Comparison of ENCODE assay signal across 8 cellular contexts in genomic region chr9:108934323-108934885, GRCh38. TPM values are rescaled to one million over a fixed set of nuclear protein-coding genes. Genes with fewer than 3 reads are reported as not detected.
DNase-seq lines count a peak whose midpoint lies in the region; ATAC-seq and TF ChIP-seq lines count a peak whose summit lies in the region.

Gene ABITRAM, plus strand, starts transcription at chr9:108934400. Its CDS starts 87 bp downstream, at chr9:108934487.

- H3K27ac Mint-ChIP-seq in chondrocyte (ENCODE audit: unreplicated experiment): peak within 1 kb of the TSS; percentile 98

- H3K36me3 Mint-ChIP-seq in chondrocyte (ENCODE audit: low read depth): peaks cover 3% of the 10 kb centered on the region

- peak; percentile 73 for DNase-seq in ACHN
- DNase-seq in NCI-H2196 (lab: John Stamatoyannopoulos, UW; ENCODE audit: unreplicated experiment): peak; percentile 87
- peak; percentile 73 to 83 (median 80) for DNase-seq in activated CD4-positive, CD25-positive, alpha-beta regulatory T cell (lab: John Stamatoyannopoulos, UW)
- DNase-seq in chondrocyte (ENCODE audit: low spot score): peak; percentile 87
- DNase-seq in kidney glomerular epithelial cell (lab: John Stamatoyannopoulos, UW): peak; percentile 86
- DNase-seq in stimulated activated CD4-positive, alpha-beta T cell treated with anti-CD3 and anti-CD28 coated beads, Interleukin-15, amount 100 ng/mL, for 48 hours (ENCODE audit: low read depth in 2 of 2): peak; percentile 23 to 64

- peak within 1 kb of the TSS; percentile 98 for H3K4me3 Mint-ChIP-seq in chondrocyte (ENCODE audit: unreplicated experiment)

- H3K4me1 Mint-ChIP-seq in chondrocyte (ENCODE audit: low read depth): peaks cover 34% of the 10 kb centered on the region

- TF ChIP-seq CTCF in chondrocyte (IDR thresholded peaks at IDR 0.05): no peak

- in situ Hi-C loops in ACHN (cut with HindIII; ENCODE audit: low pct_ligation_motif_present, low pct_unique_long_range_greater_than_20kb, low sequenced_read_pairs): no loop called here

- H3K9me3 Mint-ChIP-seq in chondrocyte (ENCODE audit: low read depth): no peaks in the 10 kb centered on the region

- ATAC-seq in GM18861 (IDR thresholded peaks at IDR 0.05; ENCODE audit: unreplicated experiment) (peak; percentile 64), HG03097 (IDR thresholded peaks at IDR 0.05; ENCODE audit: low FRiP score, unreplicated experiment) (peak; percentile 63)

- no peaks in the 10 kb centered on the region for H3K27me3 Mint-ChIP-seq in chondrocyte (ENCODE audit: low read depth)

RNA-seq across cellular contexts. Expression of gene ABITRAM, which starts in this region (rescaled TPM):
- 8.1 to 11.7 TPM (median 8.8 TPM) in 3 replicates for total RNA-seq in chondrocyte

Comparison
In these comparisons a context has a peak if more than half of its experiments do, and no peak if none do; other contexts are left out.
1. Peak in every context shown above with its lines: DNase-seq and ATAC-seq.